17 cellular contexts compared by ENCODE assay signal in the genomic region with DNA sequence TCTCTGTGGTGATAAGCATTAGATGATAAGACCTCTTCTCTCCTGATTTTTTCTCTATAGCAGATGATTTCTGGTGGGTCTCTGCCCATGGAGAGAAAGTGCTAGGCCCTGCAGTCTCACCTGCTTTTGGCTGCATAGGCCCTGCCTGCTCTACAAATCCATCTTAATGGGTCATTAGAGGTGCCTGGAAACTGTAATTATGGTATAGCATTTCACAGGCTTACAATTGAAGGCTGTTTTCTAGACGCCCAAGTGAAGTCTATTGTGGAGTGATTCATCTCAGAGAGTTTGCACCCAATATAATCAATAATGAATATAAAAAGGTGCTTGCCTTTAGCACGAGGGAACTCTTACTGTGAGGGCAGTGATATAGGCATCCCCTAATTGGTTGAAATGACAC. TPM values are rescaled to one million over a fixed set of nuclear protein-coding genes. Genes with fewer than 3 reads are reported as not detected.
"Had no signal": no experiment of that assay in that cellular context is flagged by ENCODE, and none has a peak within 500 bp of the region (broad histone marks: within the 10 kb centered on the region; RNA-seq: fewer than 3 reads in every experiment).

No MANE protein-coding gene starts in this region.

- H3K36me3 ChIP-seq: thoracic aorta had no signal

- H3K9me3 ChIP-seq: mucosa of descending colon, thoracic aorta had no signal

- FAIRE-seq: frontal cortex had no signal

- H3K27ac ChIP-seq: thoracic aorta, VCaP had no signal

- ATAC-seq: left ventricle myocardium superior; mucosa of descending colon; naive thymus-derived CD4-positive, alpha-beta T cell; stimulated activated effector memory CD8-positive, alpha-beta T cell treated with anti-CD3 and anti-CD28 coated beads, Interleukin-12 subunit alpha, Interleukin-12 subunit beta, amount 100 ng/mL, for 72 hours had no signal

- DNase-seq: activated CD4-positive, alpha-beta memory T cell treated with anti-CD3 and anti-CD28 coated beads, Interleukin-2, amount 10 ng/mL, durations not matched to agents 7 days and 5 days; activated naive CD4-positive, alpha-beta T cell treated with anti-CD3 and anti-CD28 coated beads, Interleukin-2, amount 50 U/mL, for 16 hours; activated T-cell treated with anti-CD3 and anti-CD28 coated beads, Interleukin-2, amount 50 U/mL, for 24 hours; endodermal cell; kidney glomerular epithelial cell; left ventricle myocardium superior; mucosa of descending colon; naive thymus-derived CD4-positive, alpha-beta T cell; stimulated activated CD4-positive, alpha-beta T cell treated with anti-CD3 and anti-CD28 coated beads, Interleukin-2, amount 100 ng/mL, for 24 hours had no signal

- H3K4me3 ChIP-seq: mucosa of descending colon, thoracic aorta had no signal

RNA-seq across cellular contexts. Expression of a gene that starts 33.8 kb away (rescaled TPM):
- total RNA-seq: activated CD4-positive, alpha-beta memory T cell treated with anti-CD3 and anti-CD28 coated beads, Interleukin-2, amount 10 ng/mL, durations not matched to agents 7 days and 5 days; dermis microvascular lymphatic vessel endothelial cell; endodermal cell; epithelial cell of proximal tubule; left ventricle myocardium superior; mucosa of descending colon; naive thymus-derived CD4-positive, alpha-beta T cell; renal cortical epithelial cell; thoracic aorta; ureter had no signal

RNA-seq across cellular contexts. Expression of a gene that starts 49.8 kb away (rescaled TPM):
- total RNA-seq: activated CD4-positive, alpha-beta memory T cell treated with anti-CD3 and anti-CD28 coated beads, Interleukin-2, amount 10 ng/mL, durations not matched to agents 7 days and 5 days; dermis microvascular lymphatic vessel endothelial cell; endodermal cell; epithelial cell of proximal tubule; frontal cortex; left ventricle myocardium superior; renal cortical epithelial cell; thoracic aorta; ureter had no signal

RNA-seq across cellular contexts. Expression of a gene that starts 54.8 kb away (rescaled TPM):
- total RNA-seq: activated CD4-positive, alpha-beta memory T cell treated with anti-CD3 and anti-CD28 coated beads, Interleukin-2, amount 10 ng/mL, durations not matched to agents 7 days and 5 days; dermis microvascular lymphatic vessel endothelial cell; endodermal cell; epithelial cell of proximal tubule; frontal cortex; left ventricle myocardium superior; mucosa of descending colon; renal cortical epithelial cell; thoracic aorta; ureter had no signal
